In genomic region chr15:99100245-99101173, GRCh38 we compare ENCODE assay signal across 8 cellular contexts. TPM values are rescaled to one million over a fixed set of nuclear protein-coding genes. Genes with fewer than 3 reads are reported as not detected.
DNase-seq lines count a peak whose midpoint lies in the region; FAIRE-seq and TF ChIP-seq lines count a peak whose summit lies in the region.

No MANE protein-coding gene starts in this region.

- CTCF ChIA-PET in BJ (lab: Yijun Ruan, JAX) = interaction anchor here (0.6 to 7.4 kb wide), 39 partner anchors 9 to 861 kb away, joined by 3 to 142 read pairs (median 4); no protein-coding TSS in a partner anchor

- peaks cover 11 to 53% (median 22%) of the 10 kb centered on the region in 3 donors for H3K4me1 ChIP-seq in skeletal muscle tissue (ENCODE audit: control insufficient read depth in 3 of 3, insufficient read depth in 3 of 3, low read length in 3 of 3)

- POLR2A ChIA-PET in BJ (lab: Charles Lee) = no interaction called here

- peak; percentile 96 for TF ChIP-seq CTCF in BJ (IDR thresholded peaks at IDR 0.05; ENCODE audit: insufficient read depth, low read depth, low read length)
- peak; percentile 89 for TF ChIP-seq CTCF in bronchial epithelial cell (IDR thresholded peaks at IDR 0.05; ENCODE audit: insufficient read depth, low read length, severe bottlenecking)

- no peak overlapping the region for H3K27ac ChIP-seq in skeletal muscle tissue (ENCODE audit: low read depth, low read length)

- FAIRE-seq in GM19239 (lab: Jason Lieb, UNC) (peak; percentile 8), bronchial epithelial cell (lab: Jason Lieb, UNC) (no peak)

- peaks cover 15% of the 10 kb centered on the region for H3K27me3 ChIP-seq in BJ (ENCODE audit: control insufficient read depth, insufficient read depth, low read length)
- peaks cover 4% of the 10 kb centered on the region for H3K27me3 ChIP-seq in bronchial epithelial cell (ENCODE audit: control insufficient read depth, insufficient read depth, low read length)
- peaks cover 0 to 7% (median 2%) of the 10 kb centered on the region in 3 donors for H3K27me3 ChIP-seq in skeletal muscle tissue (ENCODE audit: control insufficient read depth in 3 of 3, insufficient read depth in 3 of 3, low read length in 3 of 3)

- H3K36me3 ChIP-seq in BJ (ENCODE audit: control insufficient read depth, insufficient read depth, low read length) (no peaks in the 10 kb centered on the region), bronchial epithelial cell (ENCODE audit: control insufficient read depth, insufficient read depth, low read length) (no peaks in the 10 kb centered on the region), skeletal muscle tissue (ENCODE audit: control insufficient read depth in 3 of 3, insufficient read depth in 3 of 3, low read length in 3 of 3) (no peaks in the 10 kb centered on the region)

- DNase-seq in BJ (ENCODE audit: low read depth) = no peak
- DNase-seq in GM19239 (ENCODE audit: insufficient read length, low spot score) = peak; percentile 43
- DNase-seq in NCI-H1092 (lab: John Stamatoyannopoulos, UW) = peak; percentile 44
- DNase-seq in SW480 (ENCODE audit: low spot score) = peak; percentile 65
- DNase-seq in bronchial epithelial cell (ENCODE audit: low read depth) = peak; percentile 46
- DNase-seq in iPS-NIHi7 (ENCODE audit: extremely low spot score) = peak; percentile 85
- no peak for DNase-seq in NK-92 treated with Interleukin-12 subunit alpha and Interleukin-12 subunit beta, amount 100 ng/mL, for 24 hours (lab: John Stamatoyannopoulos, UW)

- H3K4me3 ChIP-seq in BJ (ENCODE audit: low read depth, low read length) (peak overlapping the region; percentile 44), bronchial epithelial cell (ENCODE audit: low read depth, low read length) (peak overlapping the region; percentile 12), skeletal muscle tissue (ENCODE audit: low read length in 3 of 3) (peak overlapping the region in 2 of 3 donors; percentile 35 to 57)

- H3K9me3 ChIP-seq in skeletal muscle tissue (ENCODE audit: control insufficient read depth in 3 of 3, low read length in 3 of 3) = no peaks in the 10 kb centered on the region

- peak overlapping the region in 2 of 3 donors; percentile 68 to 70 for H3K9ac ChIP-seq in skeletal muscle tissue (ENCODE audit: low read depth in 1 of 3, low read length in 3 of 3)

RNA-seq across cellular contexts. Expression of gene SYNM, which starts 4.4 kb away (rescaled TPM):
- 1.8 TPM in 2 replicates for polyA plus RNA-seq in BJ (2011; rRNA removed)
- 2.1 and 3.3 TPM in 2 replicates for polyA minus RNA-seq in BJ (2011; rRNA and poly(A)+ RNA removed)
- total RNA-seq in bronchial epithelial cell (0.26 and 0.38 TPM in 2 replicates), skeletal muscle tissue (53.2 TPM)

Comparison
In these comparisons a context has a peak if more than half of its experiments do, and no peak if none do; other contexts are left out.
1. DNase-seq: peak in GM19239 (single experiment), NCI-H1092 (single experiment), SW480 (single experiment), bronchial epithelial cell (single experiment) and iPS-NIHi7 (single experiment); none in BJ (single experiment) and NK-92 treated with Interleukin-12 subunit alpha and Interleukin-12 subunit beta, amount 100 ng/mL, for 24 hours (single experiment).
2. RNA of gene SYNM, which starts 4.4 kb away (total RNA-seq): 53.2 TPM in skeletal muscle tissue (single experiment); 0.26 to 0.38 TPM in bronchial epithelial cell; every median in the first group is over 10 times any median in the second.
3. Peak in every context shown above with its lines, with median percentiles within 50 percentile points of each other: H3K4me3 ChIP-seq.